In genomic region chr17:40828454-40829039, GRCh38 we compare ENCODE assay signal across 1 cellular context.
TF ChIP-seq lines count a peak whose summit lies in the region.

No MANE protein-coding gene starts in this region.

TF ChIP-seq in K562, 482 proteins besides CTCF, POLR2A, EP300 and RAD21 (continued from another document):
- TF ChIP-seq ZBTB40 (IDR thresholded peaks at IDR 0.05) (peak; percentile 61), ZBTB40 (CRISPR knock-in tag; IDR thresholded peaks at IDR 0.05) (no peak), ZNF584 (CRISPR knock-in tag; IDR thresholded peaks at IDR 0.05; ENCODE audit: low read depth) (no peak; the same call in 1 of the 2 replicates), PCBP2 (IDR thresholded peaks at IDR 0.05; ENCODE audit: low read depth, low read length, poor library complexity, severe bottlenecking) (no peak), POLR2B (IDR thresholded peaks at IDR 0.05; ENCODE audit: low read depth, partially characterized antibody) (peak; percentile 17), ATF3 (IDR thresholded peaks at IDR 0.05) (no peak), ATF3 (CRISPR knock-in tag; conservative IDR thresholded peaks at IDR 0.05) (no peak), PHTF2 (CRISPR knock-in tag; IDR thresholded peaks at IDR 0.05) (no peak), RBM17 (IDR thresholded peaks at IDR 0.05; ENCODE audit: borderline replicate concordance, low read depth, low read length) (no peak), ZNF384 (IDR thresholded peaks at IDR 0.05; ENCODE audit: low read depth, low read length) (no peak), ZNF217 (CRISPR knock-in tag; IDR thresholded peaks at IDR 0.05) (no peak), KDM5B (IDR thresholded peaks at IDR 0.05; ENCODE audit: insufficient replicate concordance, low read depth, low read length) (no peak), HMBOX1 (IDR thresholded peaks at IDR 0.05) (no peak), ZNF197 (CRISPR knock-in tag; IDR thresholded peaks at IDR 0.05; ENCODE audit: low read depth) (0 out of 2 replicates have a peak, but pooled peaks have one; percentile 6), CBX8 (IDR thresholded peaks at IDR 0.05; ENCODE audit: borderline replicate concordance, extremely low read depth, low read depth, low read length, poor library complexity, severe bottlenecking) (no peak), RERE (CRISPR knock-in tag; IDR thresholded peaks at IDR 0.05; ENCODE audit: borderline replicate concordance) (no peak), POLR3G (IDR thresholded peaks at IDR 0.05; ENCODE audit: extremely low read depth, insufficient read length, insufficient replicate concordance) (no peak), ZKSCAN1 (IDR thresholded peaks at IDR 0.05; ENCODE audit: low read depth, low read length) (no peak), POLR2AphosphoS2 (IDR thresholded peaks at IDR 0.05; ENCODE audit: low read length) (no peak), MECOM (CRISPR knock-in tag; IDR thresholded peaks at IDR 0.05) (no peak), TCF3 (CRISPR knock-in tag; IDR thresholded peaks at IDR 0.05) (no peak), NEUROD1 (IDR thresholded peaks at IDR 0.05; ENCODE audit: borderline replicate concordance, low read depth, low read length, partially characterized antibody) (no peak)
